In the genomic region with DNA sequence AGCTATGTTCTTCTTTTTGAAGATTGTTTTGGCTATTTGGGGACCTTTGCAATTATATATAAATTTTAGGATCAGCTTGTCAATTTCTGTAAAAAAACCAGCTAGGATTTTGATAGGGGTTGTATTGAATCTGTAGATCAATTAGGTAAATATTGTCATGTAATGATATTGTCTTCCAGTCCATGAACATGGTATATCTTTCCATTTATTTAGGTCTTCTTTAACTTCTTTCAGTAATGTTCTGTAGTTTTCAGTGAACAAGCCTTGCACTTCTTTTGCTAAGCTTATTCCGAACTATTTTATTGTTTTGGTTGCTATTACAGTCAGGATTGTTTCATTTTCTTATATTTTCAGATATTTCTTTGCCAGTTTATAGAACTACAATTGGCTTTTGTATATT, we compare ENCODE assay signal across 23 cellular contexts.
"Had no signal": no experiment of that assay in that cellular context is flagged by ENCODE, and none has a peak within 500 bp of the region (broad histone marks: within the 10 kb centered on the region; RNA-seq: fewer than 3 reads in every experiment).

No MANE protein-coding gene starts in this region.

- H3K4me1 ChIP-seq: colonic mucosa, esophagus squamous epithelium, foreskin keratinocyte, gastrocnemius medialis, gastroesophageal sphincter, heart left ventricle, heart right ventricle had no signal

- H3K36me3 ChIP-seq: colonic mucosa, esophagus muscularis mucosa, esophagus squamous epithelium, gastrocnemius medialis, gastroesophageal sphincter, heart left ventricle, heart right ventricle had no signal

- H3K27ac ChIP-seq: colonic mucosa, coronary artery, dorsolateral prefrontal cortex, epithelial cell of prostate, esophagus muscularis mucosa, esophagus squamous epithelium, foreskin keratinocyte, gastrocnemius medialis, gastroesophageal sphincter, heart left ventricle, heart right ventricle had no signal

- H3K4me3 ChIP-seq: colonic mucosa, coronary artery, dorsolateral prefrontal cortex, esophagus muscularis mucosa, esophagus squamous epithelium, gastrocnemius medialis, gastroesophageal sphincter, heart left ventricle, heart right ventricle had no signal

- H3K9me3 ChIP-seq: colonic mucosa, gastrocnemius medialis had no signal

- DNase-seq: colonic mucosa; cortex of kidney; dermis blood vessel endothelial cell; dorsolateral prefrontal cortex; effector CD4-positive, alpha-beta T cell; effector CD8-positive, alpha-beta T cell; effector memory CD4-positive, alpha-beta T cell; effector memory CD8-positive, alpha-beta T cell; endodermal cell; erythroblast; esophagus squamous epithelium; foreskin fibroblast; foreskin keratinocyte; foreskin melanocyte; gastrocnemius medialis; glutamatergic neuron; head of caudate nucleus; heart left ventricle; heart right ventricle had no signal
